1 cellular context compared by ENCODE assay signal in the genomic region with DNA sequence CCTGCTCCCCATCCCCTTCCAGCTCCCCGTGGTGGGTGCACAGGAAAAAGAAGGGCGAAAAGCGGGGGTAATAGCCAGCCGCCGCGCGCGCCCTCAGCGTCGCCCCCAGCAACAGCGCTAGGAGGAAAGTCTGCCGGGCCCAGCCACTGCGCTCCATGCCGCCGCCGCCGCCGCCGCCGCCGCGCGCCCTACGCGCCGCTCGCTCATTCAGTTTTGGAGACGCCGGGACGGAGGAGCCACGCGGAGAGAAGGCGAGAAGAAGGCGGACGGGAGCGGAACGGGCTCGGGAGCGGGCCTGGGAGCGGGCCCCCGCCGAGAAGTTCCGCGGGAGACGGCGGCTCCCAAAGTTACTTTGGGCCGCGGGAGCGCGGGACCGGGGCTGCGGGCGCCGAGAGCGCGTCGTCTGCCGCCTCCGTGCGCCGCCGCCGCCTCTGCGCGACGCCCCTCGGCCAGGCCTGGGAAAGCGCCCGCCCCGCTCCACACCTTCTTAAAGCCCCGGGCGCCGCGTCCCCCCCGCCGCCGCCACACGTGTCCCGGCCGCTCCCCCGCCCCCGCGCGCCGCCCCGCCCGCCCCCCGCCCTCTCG.
A peak's percentile ranks its signal among the peaks of the same experiment; 100 is the strongest.
TF ChIP-seq lines count a peak whose summit lies in the region.

A gene (minus strand): TSS at position 459 of the 585 bp plus-strand sequence. CDS start 302 bp downstream, at position 157.

TF ChIP-seq in K562, 482 proteins besides CTCF, POLR2A, EP300 and RAD21 (continued from another document and continues in another):
- TF ChIP-seq, protein P1, sequence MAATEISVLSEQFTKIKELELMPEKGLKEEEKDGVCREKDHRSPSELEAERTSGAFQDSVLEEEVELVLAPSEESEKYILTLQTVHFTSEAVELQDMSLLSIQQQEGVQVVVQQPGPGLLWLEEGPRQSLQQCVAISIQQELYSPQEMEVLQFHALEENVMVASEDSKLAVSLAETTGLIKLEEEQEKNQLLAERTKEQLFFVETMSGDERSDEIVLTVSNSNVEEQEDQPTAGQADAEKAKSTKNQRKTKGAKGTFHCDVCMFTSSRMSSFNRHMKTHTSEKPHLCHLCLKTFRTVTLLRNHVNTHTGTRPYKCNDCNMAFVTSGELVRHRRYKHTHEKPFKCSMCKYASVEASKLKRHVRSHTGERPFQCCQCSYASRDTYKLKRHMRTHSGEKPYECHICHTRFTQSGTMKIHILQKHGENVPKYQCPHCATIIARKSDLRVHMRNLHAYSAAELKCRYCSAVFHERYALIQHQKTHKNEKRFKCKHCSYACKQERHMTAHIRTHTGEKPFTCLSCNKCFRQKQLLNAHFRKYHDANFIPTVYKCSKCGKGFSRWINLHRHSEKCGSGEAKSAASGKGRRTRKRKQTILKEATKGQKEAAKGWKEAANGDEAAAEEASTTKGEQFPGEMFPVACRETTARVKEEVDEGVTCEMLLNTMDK (IDR thresholded peaks at IDR 0.05; ENCODE audit: borderline replicate concordance, insufficient read depth, low read depth, low read length, poor library complexity, severe bottlenecking) = peak; percentile 22
- TF ChIP-seq, protein P2, sequence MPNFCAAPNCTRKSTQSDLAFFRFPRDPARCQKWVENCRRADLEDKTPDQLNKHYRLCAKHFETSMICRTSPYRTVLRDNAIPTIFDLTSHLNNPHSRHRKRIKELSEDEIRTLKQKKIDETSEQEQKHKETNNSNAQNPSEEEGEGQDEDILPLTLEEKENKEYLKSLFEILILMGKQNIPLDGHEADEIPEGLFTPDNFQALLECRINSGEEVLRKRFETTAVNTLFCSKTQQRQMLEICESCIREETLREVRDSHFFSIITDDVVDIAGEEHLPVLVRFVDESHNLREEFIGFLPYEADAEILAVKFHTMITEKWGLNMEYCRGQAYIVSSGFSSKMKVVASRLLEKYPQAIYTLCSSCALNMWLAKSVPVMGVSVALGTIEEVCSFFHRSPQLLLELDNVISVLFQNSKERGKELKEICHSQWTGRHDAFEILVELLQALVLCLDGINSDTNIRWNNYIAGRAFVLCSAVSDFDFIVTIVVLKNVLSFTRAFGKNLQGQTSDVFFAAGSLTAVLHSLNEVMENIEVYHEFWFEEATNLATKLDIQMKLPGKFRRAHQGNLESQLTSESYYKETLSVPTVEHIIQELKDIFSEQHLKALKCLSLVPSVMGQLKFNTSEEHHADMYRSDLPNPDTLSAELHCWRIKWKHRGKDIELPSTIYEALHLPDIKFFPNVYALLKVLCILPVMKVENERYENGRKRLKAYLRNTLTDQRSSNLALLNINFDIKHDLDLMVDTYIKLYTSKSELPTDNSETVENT (CRISPR knock-in tag; IDR thresholded peaks at IDR 0.05) = peak; percentile 77
- TF ChIP-seq FOXP1 (CRISPR knock-in tag; IDR thresholded peaks at IDR 0.05) (0 out of 2 replicates have a peak, but pooled peaks have one; percentile 47), RFX1 (IDR thresholded peaks at IDR 0.05) (peak; percentile 61; the same call in 1 of the 2 replicates), ILF3 (IDR thresholded peaks at IDR 0.05; ENCODE audit: borderline replicate concordance) (no peak), POLR2G (IDR thresholded peaks at IDR 0.05; ENCODE audit: low read depth, low read length) (peak; percentile 73), HNRNPLL (IDR thresholded peaks at IDR 0.05; ENCODE audit: low read depth, low read length, poor library complexity, severe bottlenecking) (peak; percentile 83), CCNT2 (IDR thresholded peaks at IDR 0.05; ENCODE audit: borderline replicate concordance, extremely low read depth, insufficient read length, low read depth, low read length) (no peak), SMARCB1 (IDR thresholded peaks at IDR 0.05; ENCODE audit: insufficient read length, low read depth) (no peak), ZBTB8A (IDR thresholded peaks at IDR 0.05; ENCODE audit: partially characterized antibody) (no peak), RB1 (IDR thresholded peaks at IDR 0.05; ENCODE audit: low read depth) (peak; percentile 80; the same call in 1 of the 2 replicates), HOXB6 (CRISPR knock-in tag; IDR thresholded peaks at IDR 0.05; ENCODE audit: borderline replicate concordance) (no peak), CREM (IDR thresholded peaks at IDR 0.05; ENCODE audit: low read depth) (peak; percentile 25), CBX5 (IDR thresholded peaks at IDR 0.05; ENCODE audit: borderline replicate concordance, low read depth) (no peak), TBP (optimal IDR thresholded peaks at IDR 0.05; ENCODE audit: low read depth, low read length) (peak; percentile 68), CTBP1 (IDR thresholded peaks at IDR 0.05; ENCODE audit: borderline replicate concordance) (peak; percentile 97), TBL1XR1 (IDR thresholded peaks at IDR 0.05; ENCODE audit: low read length in 2 of 2) (no peak), GATAD2B (IDR thresholded peaks at IDR 0.05; ENCODE audit: borderline replicate concordance) (peak; percentile 55; the same call in 1 of the 2 replicates), MTA3 (IDR thresholded peaks at IDR 0.05; ENCODE audit: borderline replicate concordance) (no peak; the same call in 1 of the 2 replicates), STAT5B (CRISPR knock-in tag; IDR thresholded peaks at IDR 0.05) (no peak), PTBP1 (IDR thresholded peaks at IDR 0.05; ENCODE audit: low read depth, low read length) (no peak), HMGN3 (IDR thresholded peaks at IDR 0.05; ENCODE audit: borderline replicate concordance, extremely low read depth, insufficient read length, low read depth, low read length) (peak; percentile 26), NONO (IDR thresholded peaks at IDR 0.05; ENCODE audit: low read depth in 2 of 2, low read length in 1 of 2) (peak in 1 of 2 experiments; percentile 84; a peak in 2 of 4 replicates), ZNF436 (CRISPR knock-in tag; IDR thresholded peaks at IDR 0.05) (no peak), TAF1 (IDR thresholded peaks at IDR 0.05; ENCODE audit: control insufficient read depth, extremely low read depth, insufficient read depth, low read length, severe bottlenecking) (peak; percentile 32), HDAC6 (IDR thresholded peaks at IDR 0.05; ENCODE audit: low read depth, low read length) (peak; percentile 52; the same call in 1 of the 2 replicates), ESRRA (IDR thresholded peaks at IDR 0.05; ENCODE audit: borderline replicate concordance, low read depth) (peak; percentile 10; the same call in 1 of the 2 replicates), SIN3B (IDR thresholded peaks at IDR 0.05; ENCODE audit: low read depth) (peak; percentile 44; the same call in 1 of the 2 replicates), TCFL5 (CRISPR knock-in tag; conservative IDR thresholded peaks at IDR 0.05) (no peak), PHF8 (IDR thresholded peaks at IDR 0.05; ENCODE audit: borderline replicate concordance, low read length) (peak; percentile 56; the same call in 1 of the 2 replicates)
- TF ChIP-seq, protein P3, sequence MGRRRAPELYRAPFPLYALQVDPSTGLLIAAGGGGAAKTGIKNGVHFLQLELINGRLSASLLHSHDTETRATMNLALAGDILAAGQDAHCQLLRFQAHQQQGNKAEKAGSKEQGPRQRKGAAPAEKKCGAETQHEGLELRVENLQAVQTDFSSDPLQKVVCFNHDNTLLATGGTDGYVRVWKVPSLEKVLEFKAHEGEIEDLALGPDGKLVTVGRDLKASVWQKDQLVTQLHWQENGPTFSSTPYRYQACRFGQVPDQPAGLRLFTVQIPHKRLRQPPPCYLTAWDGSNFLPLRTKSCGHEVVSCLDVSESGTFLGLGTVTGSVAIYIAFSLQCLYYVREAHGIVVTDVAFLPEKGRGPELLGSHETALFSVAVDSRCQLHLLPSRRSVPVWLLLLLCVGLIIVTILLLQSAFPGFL (CRISPR knock-in tag; IDR thresholded peaks at IDR 0.05) = no peak
- TF ChIP-seq, protein P4, sequence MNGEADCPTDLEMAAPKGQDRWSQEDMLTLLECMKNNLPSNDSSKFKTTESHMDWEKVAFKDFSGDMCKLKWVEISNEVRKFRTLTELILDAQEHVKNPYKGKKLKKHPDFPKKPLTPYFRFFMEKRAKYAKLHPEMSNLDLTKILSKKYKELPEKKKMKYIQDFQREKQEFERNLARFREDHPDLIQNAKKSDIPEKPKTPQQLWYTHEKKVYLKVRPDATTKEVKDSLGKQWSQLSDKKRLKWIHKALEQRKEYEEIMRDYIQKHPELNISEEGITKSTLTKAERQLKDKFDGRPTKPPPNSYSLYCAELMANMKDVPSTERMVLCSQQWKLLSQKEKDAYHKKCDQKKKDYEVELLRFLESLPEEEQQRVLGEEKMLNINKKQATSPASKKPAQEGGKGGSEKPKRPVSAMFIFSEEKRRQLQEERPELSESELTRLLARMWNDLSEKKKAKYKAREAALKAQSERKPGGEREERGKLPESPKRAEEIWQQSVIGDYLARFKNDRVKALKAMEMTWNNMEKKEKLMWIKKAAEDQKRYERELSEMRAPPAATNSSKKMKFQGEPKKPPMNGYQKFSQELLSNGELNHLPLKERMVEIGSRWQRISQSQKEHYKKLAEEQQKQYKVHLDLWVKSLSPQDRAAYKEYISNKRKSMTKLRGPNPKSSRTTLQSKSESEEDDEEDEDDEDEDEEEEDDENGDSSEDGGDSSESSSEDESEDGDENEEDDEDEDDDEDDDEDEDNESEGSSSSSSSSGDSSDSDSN (IDR thresholded peaks at IDR 0.05; ENCODE audit: borderline replicate concordance in 1 of 2, low read depth in 2 of 2, low read length in 2 of 2) = peak in 1 of 2 experiments; percentile 37; a peak in 1 of 4 replicates
- TF ChIP-seq, protein P5, sequence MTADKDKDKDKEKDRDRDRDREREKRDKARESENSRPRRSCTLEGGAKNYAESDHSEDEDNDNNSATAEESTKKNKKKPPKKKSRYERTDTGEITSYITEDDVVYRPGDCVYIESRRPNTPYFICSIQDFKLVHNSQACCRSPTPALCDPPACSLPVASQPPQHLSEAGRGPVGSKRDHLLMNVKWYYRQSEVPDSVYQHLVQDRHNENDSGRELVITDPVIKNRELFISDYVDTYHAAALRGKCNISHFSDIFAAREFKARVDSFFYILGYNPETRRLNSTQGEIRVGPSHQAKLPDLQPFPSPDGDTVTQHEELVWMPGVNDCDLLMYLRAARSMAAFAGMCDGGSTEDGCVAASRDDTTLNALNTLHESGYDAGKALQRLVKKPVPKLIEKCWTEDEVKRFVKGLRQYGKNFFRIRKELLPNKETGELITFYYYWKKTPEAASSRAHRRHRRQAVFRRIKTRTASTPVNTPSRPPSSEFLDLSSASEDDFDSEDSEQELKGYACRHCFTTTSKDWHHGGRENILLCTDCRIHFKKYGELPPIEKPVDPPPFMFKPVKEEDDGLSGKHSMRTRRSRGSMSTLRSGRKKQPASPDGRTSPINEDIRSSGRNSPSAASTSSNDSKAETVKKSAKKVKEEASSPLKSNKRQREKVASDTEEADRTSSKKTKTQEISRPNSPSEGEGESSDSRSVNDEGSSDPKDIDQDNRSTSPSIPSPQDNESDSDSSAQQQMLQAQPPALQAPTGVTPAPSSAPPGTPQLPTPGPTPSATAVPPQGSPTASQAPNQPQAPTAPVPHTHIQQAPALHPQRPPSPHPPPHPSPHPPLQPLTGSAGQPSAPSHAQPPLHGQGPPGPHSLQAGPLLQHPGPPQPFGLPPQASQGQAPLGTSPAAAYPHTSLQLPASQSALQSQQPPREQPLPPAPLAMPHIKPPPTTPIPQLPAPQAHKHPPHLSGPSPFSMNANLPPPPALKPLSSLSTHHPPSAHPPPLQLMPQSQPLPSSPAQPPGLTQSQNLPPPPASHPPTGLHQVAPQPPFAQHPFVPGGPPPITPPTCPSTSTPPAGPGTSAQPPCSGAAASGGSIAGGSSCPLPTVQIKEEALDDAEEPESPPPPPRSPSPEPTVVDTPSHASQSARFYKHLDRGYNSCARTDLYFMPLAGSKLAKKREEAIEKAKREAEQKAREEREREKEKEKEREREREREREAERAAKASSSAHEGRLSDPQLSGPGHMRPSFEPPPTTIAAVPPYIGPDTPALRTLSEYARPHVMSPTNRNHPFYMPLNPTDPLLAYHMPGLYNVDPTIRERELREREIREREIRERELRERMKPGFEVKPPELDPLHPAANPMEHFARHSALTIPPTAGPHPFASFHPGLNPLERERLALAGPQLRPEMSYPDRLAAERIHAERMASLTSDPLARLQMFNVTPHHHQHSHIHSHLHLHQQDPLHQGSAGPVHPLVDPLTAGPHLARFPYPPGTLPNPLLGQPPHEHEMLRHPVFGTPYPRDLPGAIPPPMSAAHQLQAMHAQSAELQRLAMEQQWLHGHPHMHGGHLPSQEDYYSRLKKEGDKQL (CRISPR knock-in tag; IDR thresholded peaks at IDR 0.05; ENCODE audit: borderline replicate concordance) = no peak
- TF ChIP-seq, protein P6, sequence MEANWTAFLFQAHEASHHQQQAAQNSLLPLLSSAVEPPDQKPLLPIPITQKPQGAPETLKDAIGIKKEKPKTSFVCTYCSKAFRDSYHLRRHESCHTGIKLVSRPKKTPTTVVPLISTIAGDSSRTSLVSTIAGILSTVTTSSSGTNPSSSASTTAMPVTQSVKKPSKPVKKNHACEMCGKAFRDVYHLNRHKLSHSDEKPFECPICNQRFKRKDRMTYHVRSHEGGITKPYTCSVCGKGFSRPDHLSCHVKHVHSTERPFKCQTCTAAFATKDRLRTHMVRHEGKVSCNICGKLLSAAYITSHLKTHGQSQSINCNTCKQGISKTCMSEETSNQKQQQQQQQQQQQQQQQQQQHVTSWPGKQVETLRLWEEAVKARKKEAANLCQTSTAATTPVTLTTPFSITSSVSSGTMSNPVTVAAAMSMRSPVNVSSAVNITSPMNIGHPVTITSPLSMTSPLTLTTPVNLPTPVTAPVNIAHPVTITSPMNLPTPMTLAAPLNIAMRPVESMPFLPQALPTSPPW (CRISPR knock-in tag; IDR thresholded peaks at IDR 0.05) = peak; percentile 95
- TF ChIP-seq, protein P7, sequence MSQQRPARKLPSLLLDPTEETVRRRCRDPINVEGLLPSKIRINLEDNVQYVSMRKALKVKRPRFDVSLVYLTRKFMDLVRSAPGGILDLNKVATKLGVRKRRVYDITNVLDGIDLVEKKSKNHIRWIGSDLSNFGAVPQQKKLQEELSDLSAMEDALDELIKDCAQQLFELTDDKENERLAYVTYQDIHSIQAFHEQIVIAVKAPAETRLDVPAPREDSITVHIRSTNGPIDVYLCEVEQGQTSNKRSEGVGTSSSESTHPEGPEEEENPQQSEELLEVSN (IDR thresholded peaks at IDR 0.05; ENCODE audit: borderline replicate concordance in 1 of 2, extremely low read depth in 1 of 2, insufficient read depth in 1 of 2, insufficient read length in 1 of 2, low read depth in 1 of 2, low read length in 1 of 2, poor library complexity in 1 of 2, severe bottlenecking in 1 of 2) = peak; percentile 67 to 94
